In genomic region chr10:128871671-128872231, GRCh38 we compare ENCODE assay signal across 29 cellular contexts.
"Had no signal": no experiment of that assay in that cellular context is flagged by ENCODE, and none has a peak within 500 bp of the region (broad histone marks: within the 10 kb centered on the region; RNA-seq: fewer than 3 reads in every experiment).

No MANE protein-coding gene starts in this region.

- H3K27me3 ChIP-seq: heart left ventricle, neutrophil, ovary, suprapubic skin, tibial artery, uterus had no signal

- H3K9me3 Mint-ChIP-seq: naive thymus-derived CD4-positive, alpha-beta T cell; stimulated activated naive B cell treated with anti-CD40 and anti-IgM and Interleukin-4, amounts not matched to agents 10 μg/mL and 1 μg/mL and 100 μg/mL, for 72 hours had no signal

- DNase-seq: glutamatergic neuron; heart left ventricle; kidney glomerular epithelial cell; left cardiac atrium; lower lobe of right lung; mesendoderm; midbrain; mucosa of descending colon; naive thymus-derived CD4-positive, alpha-beta T cell; occipital lobe; ovary; retina; right cardiac atrium; stimulated activated CD4-positive, alpha-beta T cell treated with anti-CD3 and anti-CD28 coated beads, Interleukin-12 subunit alpha, Interleukin-12 subunit beta, amount 100 ng/mL, for 4 hours; stimulated activated CD4-positive, alpha-beta T cell treated with anti-CD3 and anti-CD28 coated beads, Interleukin-15, amount 100 ng/mL, for 24 hours; stimulated activated CD4-positive, alpha-beta T cell treated with anti-CD3 and anti-CD28 coated beads, Interleukin-2, amount 100 ng/mL, for 24 hours; stimulated activated CD4-positive, alpha-beta T cell treated with anti-CD3 and anti-CD28 coated beads, Interleukin-4, amount 100 ng/mL, for 1 hour; stimulated activated naive B cell treated with anti-CD40 and anti-IgM and Interleukin-4, amounts not matched to agents 10 μg/mL and 1 μg/mL and 100 μg/mL, for 72 hours; stimulated activated naive CD8-positive, alpha-beta T cell treated with anti-CD3 and anti-CD28 coated beads, Interleukin-15, Interleukin-2, amounts not matched to agents 100 U/mL and 50 U/mL, for 24 hours; trophoblast cell; uterus had no signal

- H3K27ac Mint-ChIP-seq: naive thymus-derived CD4-positive, alpha-beta T cell; stimulated activated naive B cell treated with anti-CD40 and anti-IgM and Interleukin-4, amounts not matched to agents 10 μg/mL and 1 μg/mL and 100 μg/mL, for 72 hours had no signal

- H3K36me3 ChIP-seq: heart left ventricle, lower lobe of right lung, neutrophil, ovary, prostate gland, suprapubic skin, thoracic aorta, tibial artery, uterus had no signal

- H3K36me3 Mint-ChIP-seq: naive thymus-derived CD4-positive, alpha-beta T cell; stimulated activated naive B cell treated with anti-CD40 and anti-IgM and Interleukin-4, amounts not matched to agents 10 μg/mL and 1 μg/mL and 100 μg/mL, for 72 hours had no signal

- H3K4me3 ChIP-seq: heart left ventricle, lower lobe of right lung, mucosa of descending colon, ovary, prostate gland, skin epidermis, suprapubic skin, thoracic aorta, tibial artery, uterus had no signal

- ATAC-seq: left cardiac atrium; left lobe of liver; lower lobe of right lung; mucosa of descending colon; naive thymus-derived CD4-positive, alpha-beta T cell; right cardiac atrium; sciatic nerve; stimulated activated naive B cell treated with anti-CD40 and anti-IgM and Interleukin-4, amounts not matched to agents 10 μg/mL and 1 μg/mL and 100 μg/mL, for 72 hours; stimulated activated naive CD8-positive, alpha-beta T cell treated with anti-CD3 and anti-CD28 coated beads, Interleukin-15, Interleukin-2, amounts not matched to agents 100 U/mL and 50 U/mL, for 24 hours had no signal

- H3K9me3 ChIP-seq: heart left ventricle, lower lobe of right lung, mucosa of descending colon, neutrophil, ovary, prostate gland, suprapubic skin, thoracic aorta, tibial artery, uterus had no signal

- H3K27ac ChIP-seq: heart left ventricle, lower lobe of right lung, neutrophil, ovary, prostate gland, skin epidermis, suprapubic skin, thoracic aorta, tibial artery, uterus had no signal

- H3K4me3 Mint-ChIP-seq: naive thymus-derived CD4-positive, alpha-beta T cell; stimulated activated naive B cell treated with anti-CD40 and anti-IgM and Interleukin-4, amounts not matched to agents 10 μg/mL and 1 μg/mL and 100 μg/mL, for 72 hours had no signal

- H3K4me1 Mint-ChIP-seq: naive thymus-derived CD4-positive, alpha-beta T cell; stimulated activated naive B cell treated with anti-CD40 and anti-IgM and Interleukin-4, amounts not matched to agents 10 μg/mL and 1 μg/mL and 100 μg/mL, for 72 hours had no signal

- H3K4me1 ChIP-seq: lower lobe of right lung, prostate gland, suprapubic skin, tibial artery, uterus had no signal
